2 cellular contexts compared by ENCODE assay signal in the genomic region with DNA sequence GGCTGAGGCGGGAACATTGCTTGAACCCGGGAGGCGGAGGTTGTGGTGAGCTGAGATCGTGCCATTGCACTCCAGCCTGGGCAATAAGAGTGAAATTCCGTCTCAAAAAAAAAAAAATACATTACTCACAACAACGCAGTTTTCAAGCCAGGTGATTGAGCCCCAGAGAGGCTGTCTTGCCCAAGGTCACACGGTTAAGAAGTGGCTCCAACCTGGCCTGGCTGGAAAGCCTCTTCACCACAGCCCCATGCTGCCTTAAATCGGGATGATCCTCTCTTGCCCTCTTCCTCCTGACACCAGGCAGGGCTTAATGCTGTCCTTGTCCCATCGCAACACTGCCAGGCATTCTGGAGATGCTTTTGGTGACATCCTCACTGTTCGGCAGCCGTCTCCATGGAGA.
TF ChIP-seq lines count a peak whose summit lies in the region.

No MANE protein-coding gene starts in this region.

TF ChIP-seq in IMR-90, 13 proteins besides CTCF, POLR2A, EP300 and RAD21:
- TF ChIP-seq RCOR1 (IDR thresholded peaks at IDR 0.05; ENCODE audit: insufficient replicate concordance, low read length) = no peak
TF ChIP-seq in IMR-90: peak in this region for 0.

TF ChIP-seq in K562, 482 proteins besides CTCF, POLR2A, EP300 and RAD21:
- TF ChIP-seq TEAD2 (tag; IDR thresholded peaks at IDR 0.05) = no peak
- no peak for TF ChIP-seq SREBF2 (CRISPR knock-in tag; IDR thresholded peaks at IDR 0.05)
- TF ChIP-seq CEBPG (CRISPR knock-in tag; IDR thresholded peaks at IDR 0.05) = 0 out of 2 replicates have a peak, but pooled peaks have one; percentile 18
- peak in 1 of 2 experiments; percentile 23; a peak in 1 of 4 replicates for TF ChIP-seq CEBPG (tag; conservative IDR thresholded peaks at IDR 0.05 in 1 of 2, IDR thresholded peaks at IDR 0.05 in 1 of 2)
- TF ChIP-seq CEBPB (tag; IDR thresholded peaks at IDR 0.05) = peak; percentile 88
- 0 out of 4 replicates have a peak, but pooled peaks of 1 of the 2 experiments have one; percentile 22 for TF ChIP-seq KDM1A (IDR thresholded peaks at IDR 0.05)
- no peak for TF ChIP-seq CSDE1 (IDR thresholded peaks at IDR 0.05)
- TF ChIP-seq RBM14 (IDR thresholded peaks at IDR 0.05; ENCODE audit: borderline replicate concordance, insufficient read depth, low read depth, low read length) = no peak
